16 cellular contexts compared by ENCODE assay signal in genomic region chr18:37464287-37464686, GRCh38.
DNase-seq lines count a peak whose midpoint lies in the region; ATAC-seq and TF ChIP-seq lines count a peak whose summit lies in the region.
"Had no signal": no experiment of that assay in that cellular context is flagged by ENCODE, and none has a peak within 500 bp of the region (broad histone marks: within the 10 kb centered on the region; RNA-seq: fewer than 3 reads in every experiment).

No MANE protein-coding gene starts in this region.

- CTCF ChIA-PET in PC-9 (lab: Charles Lee), result no interaction called here

- H3K27me3 ChIP-seq in heart left ventricle, result peaks cover 0 to 16% (median 0%) of the 10 kb centered on the region in 9 donors
- peaks cover 5% of the 10 kb centered on the region; the same call in 1 of the 2 replicates for H3K27me3 ChIP-seq in PC-9 (ENCODE audit: insufficient read depth, low read depth)
- H3K27me3 ChIP-seq: BLaER1 had no signal

- H3K27ac ChIP-seq in heart left ventricle, result no peak overlapping the region
- peak overlapping the region; percentile 1 for H3K27ac ChIP-seq in caudate nucleus (ENCODE audit: low read depth, low read length)
- no peak overlapping the region for H3K27ac ChIP-seq in PC-9
- H3K27ac ChIP-seq: BLaER1 had no signal

- H2AFZ ChIP-seq in PC-9, result no peak overlapping the region
- H2AFZ ChIP-seq: GM23338 had no signal

- H3K9me3 ChIP-seq in heart left ventricle, result no peaks in the 10 kb centered on the region
- H3K9me3 ChIP-seq in PC-9 (ENCODE audit: insufficient read depth, low read depth), result no peaks in the 10 kb centered on the region
- H3K9me3 ChIP-seq: BLaER1 had no signal

- no peaks in the 10 kb centered on the region for H3K79me2 ChIP-seq in PC-9 (ENCODE audit: low read depth)

- H3K9me2 ChIP-seq in PC-9 (ENCODE audit: insufficient read depth), result no peaks in the 10 kb centered on the region

- H3F3A ChIP-seq in PC-9 (ENCODE audit: insufficient read depth, low read depth), result no peaks in the 10 kb centered on the region

- H3K27ac Mint-ChIP-seq in nephron, result peak overlapping the region in 2 of 3 experiments; percentile 1 to 15
- H3K27ac Mint-ChIP-seq in naive thymus-derived CD8-positive, alpha-beta T cell, result no peak overlapping the region
- H3K27ac Mint-ChIP-seq: CD8-positive, alpha-beta memory T cell; GM23338 had no signal

- H3K4me1 ChIP-seq in heart left ventricle (no peaks in the 10 kb centered on the region), PC-9 (replicated peaks; ENCODE audit: insufficient read depth) (no peaks in the 10 kb centered on the region)
- H3K4me1 ChIP-seq: BLaER1 had no signal

- POLR2A ChIA-PET in PC-9 (lab: Charles Lee; ENCODE audit: unreplicated experiment), result no interaction called here
- POLR2A ChIA-PET in naive thymus-derived CD8-positive, alpha-beta T cell (lab: Charles Lee), result no interaction called here

- no peak for TF ChIP-seq CTCF in heart left ventricle (IDR thresholded peaks at IDR 0.05)
- TF ChIP-seq CTCF in nephron (IDR thresholded peaks at IDR 0.05; ENCODE audit: unreplicated experiment in 3 of 3), result no peak
- no peak for TF ChIP-seq CTCF in PC-9 (conservative IDR thresholded peaks at IDR 0.05)

- no peaks in the 10 kb centered on the region for H3K36me3 Mint-ChIP-seq in nephron (ENCODE audit: low read depth)
- no peaks in the 10 kb centered on the region for H3K36me3 Mint-ChIP-seq in naive thymus-derived CD8-positive, alpha-beta T cell
- H3K36me3 Mint-ChIP-seq: CD8-positive, alpha-beta memory T cell had no signal

- H3K4me1 Mint-ChIP-seq in nephron, result peaks cover 15% of the 10 kb centered on the region
- peaks cover 0 to 2% (median 0%) of the 10 kb centered on the region in 4 donors for H3K4me1 Mint-ChIP-seq in naive thymus-derived CD8-positive, alpha-beta T cell
- H3K4me1 Mint-ChIP-seq: CD8-positive, alpha-beta memory T cell had no signal

- 63 to 79% (median 69%) methylated on average over 2 to 3 of the region's 3 CpGs for WGBS in heart left ventricle, 4 donors

- intact Hi-C loops in Right ventricle myocardium inferior (cut with DNase I) (no loop called here), heart left ventricle (cut with DNase I) (no loop called here), PC-9 (cut with micrococcal nuclease; ENCODE audit: unreplicated experiment) (no loop called here)

- DNase-seq in Right ventricle myocardium inferior (ENCODE audit: missing footprints) (peak; percentile 53), heart left ventricle (no peak), caudate nucleus (lab: John Stamatoyannopoulos, UW) (no peak), PC-9 (no peak), NCI-H345 (lab: John Stamatoyannopoulos, UW) (no peak), COR-L47 (lab: John Stamatoyannopoulos, UW) (no peak)
- DNase-seq in naive thymus-derived CD8-positive, alpha-beta T cell, result no peak
- DNase-seq: 8988T; AML-193; CD8-positive, alpha-beta memory T cell; DMS53; H7 had no signal

- H3K4me2 ChIP-seq in PC-9, result no peak overlapping the region
- H3K4me2 ChIP-seq: BLaER1, GM23338 had no signal

- H3K4me3 ChIP-seq in heart left ventricle (no peak overlapping the region), PC-9 (no peak overlapping the region)
- H3K4me3 ChIP-seq: BLaER1, GM23338 had no signal

- no peaks in the 10 kb centered on the region for H4K20me1 ChIP-seq in PC-9 (ENCODE audit: insufficient read depth)
- H4K20me1 ChIP-seq: BLaER1 had no signal

- no TSS peak for BruUV-seq in PC-9 (replicated peaks; lab: Mats Ljungman, UMichigan)

- ATAC-seq in Right ventricle myocardium inferior (no peak), heart left ventricle (no peak)
- ATAC-seq in naive thymus-derived CD8-positive, alpha-beta T cell, result no peak
- ATAC-seq: GM23338, HepG2 had no signal

- H3K27me3 Mint-ChIP-seq in nephron (ENCODE audit: low read depth), result peaks cover 22% of the 10 kb centered on the region
- peaks cover 2 to 25% (median 7%) of the 10 kb centered on the region in 5 donors for H3K27me3 Mint-ChIP-seq in naive thymus-derived CD8-positive, alpha-beta T cell

- H3K36me3 ChIP-seq in heart left ventricle, result no peaks in the 10 kb centered on the region
- H3K36me3 ChIP-seq in PC-9 (ENCODE audit: low read depth), result no peaks in the 10 kb centered on the region
- H3K36me3 ChIP-seq: BLaER1 had no signal

- no peak overlapping the region for H3K4me3 Mint-ChIP-seq in nephron
- H3K4me3 Mint-ChIP-seq in naive thymus-derived CD8-positive, alpha-beta T cell, result no peak overlapping the region
- H3K4me3 Mint-ChIP-seq: CD8-positive, alpha-beta memory T cell; GM23338 had no signal

- no peak for TF ChIP-seq POLR2A in heart left ventricle (IDR thresholded peaks at IDR 0.05)

- H3K9me3 Mint-ChIP-seq in nephron, result no peaks in the 10 kb centered on the region
- H3K9me3 Mint-ChIP-seq in naive thymus-derived CD8-positive, alpha-beta T cell, result peaks cover 0 to 2% (median 0%) of the 10 kb centered on the region in 9 donors
- H3K9me3 Mint-ChIP-seq: GM23338 had no signal

Comparison
In these comparisons a context has a peak if more than half of its experiments do, and no peak if none do; other contexts are left out.
1. H3K27ac Mint-ChIP-seq: peak in nephron (2 of 3); none in naive thymus-derived CD8-positive, alpha-beta T cell (0 of 10).